ENCODE assay signal across 19 cellular contexts in genomic region chr13:75236774-75237173, GRCh38.
"Had no signal": no experiment of that assay in that cellular context is flagged by ENCODE, and none has a peak within 500 bp of the region (broad histone marks: within the 10 kb centered on the region; RNA-seq: fewer than 3 reads in every experiment).

No MANE protein-coding gene starts in this region.

- H3K9me3 ChIP-seq: testis, uterus had no signal

- ATAC-seq: activated CD8-positive, alpha-beta T cell treated with anti-CD3 and anti-CD28 coated beads, Interleukin-2, amount 10 ng/mL, durations not matched to agents 7 days and 5 days; left lobe of liver; lower lobe of right lung; naive thymus-derived CD4-positive, alpha-beta T cell; sciatic nerve had no signal

- H3K36me3 ChIP-seq: lower lobe of right lung, spleen, uterus had no signal

- DNase-seq: activated CD4-positive, alpha-beta T cell treated with anti-CD3 and anti-CD28 coated beads for 1 hour; activated CD4-positive, alpha-beta T cell treated with anti-CD3 and anti-CD28 coated beads, Interleukin-2, amount 50 U/mL, for 1 hour; activated CD8-positive, alpha-beta T cell treated with anti-CD3 and anti-CD28 coated beads, Interleukin-2, amount 10 ng/mL, durations not matched to agents 7 days and 5 days; activated gamma-delta T cell treated with Interleukin-2 at 50 U/mL for 16 hours; cerebellar nuclear complex; cortex of kidney; endodermal cell; lower lobe of right lung; naive thymus-derived CD4-positive, alpha-beta T cell; occipital lobe; posterior cingulate gyrus; spleen; stimulated activated CD4-positive, alpha-beta T cell treated with anti-CD3 and anti-CD28 coated beads, Interleukin-4, amount 100 ng/mL, for 1 hour; stimulated activated naive CD4-positive, alpha-beta T cell; testis; trophoblast cell; uterus had no signal

- H3K27ac ChIP-seq: lower lobe of right lung, spleen, testis, uterus had no signal

- H3K4me3 ChIP-seq: lower lobe of right lung, spleen, testis, uterus had no signal

- H3K27me3 ChIP-seq: spleen, testis, uterus had no signal

- H3K4me1 ChIP-seq: lower lobe of right lung, spleen, testis, uterus had no signal
